9 cellular contexts compared by ENCODE assay signal in the genomic region with DNA sequence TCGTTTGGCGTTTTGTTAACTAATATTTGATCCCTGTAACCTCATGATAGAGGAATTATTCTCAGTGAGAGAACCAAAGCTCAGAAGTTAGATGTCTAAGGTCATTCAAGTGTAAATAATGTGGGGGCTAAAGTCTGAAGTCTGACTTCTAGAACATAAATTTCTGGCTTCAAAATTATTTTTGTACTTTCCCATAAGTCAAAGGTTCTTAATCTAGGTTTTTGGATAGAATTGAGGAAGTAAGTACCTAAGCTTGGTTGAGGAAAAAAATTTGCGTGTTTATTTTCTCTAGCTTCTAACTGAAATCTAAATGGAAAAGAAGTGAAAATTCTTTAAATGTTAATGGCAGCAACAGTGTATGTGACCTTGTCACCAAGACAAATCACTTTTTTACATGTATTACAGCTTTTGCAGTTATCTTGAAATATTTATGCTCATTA. TPM values are rescaled to one million over a fixed set of nuclear protein-coding genes. Genes with fewer than 3 reads are reported as not detected.
DNase-seq lines count a peak whose midpoint lies in the region; ATAC-seq and TF ChIP-seq lines count a peak whose summit lies in the region.
"Had no signal": no experiment of that assay in that cellular context is flagged by ENCODE, and none has a peak within 500 bp of the region (broad histone marks: within the 10 kb centered on the region; RNA-seq: fewer than 3 reads in every experiment).

No MANE protein-coding gene starts in this region.

- TF ChIP-seq CTCF in VCaP (conservative IDR thresholded peaks at IDR 0.05) (no peak), gastroesophageal sphincter (IDR thresholded peaks at IDR 0.05) (no peak)

- peak overlapping the region; percentile 99 for H3K4me3 Mint-ChIP-seq in T-helper 1 cell treated with Interleukin-12 subunit alpha and Interleukin-12 subunit beta and Interleukin-4 antibody, amounts not matched to agents 30 μg/mL and 1 μg/mL, for 36 hours
- peak overlapping the region; percentile 92 to 97 for H3K4me3 Mint-ChIP-seq in stimulated activated naive B cell treated with anti-CD40 and anti-IgM and Interleukin-4, amounts not matched to agents 10 μg/mL and 1 μg/mL and 100 μg/mL, for 72 hours

- H3K27ac ChIP-seq in VCaP (peak overlapping the region; percentile 95), gastroesophageal sphincter (peak overlapping the region; percentile 91 to 94 (median 94))
- H3K27ac ChIP-seq: neutrophil had no signal

- no peaks in the 10 kb centered on the region for H3K9me3 Mint-ChIP-seq in T-helper 1 cell treated with Interleukin-12 subunit alpha and Interleukin-12 subunit beta and Interleukin-4 antibody, amounts not matched to agents 30 μg/mL and 1 μg/mL, for 36 hours
- H3K9me3 Mint-ChIP-seq in stimulated activated naive B cell treated with anti-CD40 and anti-IgM and Interleukin-4, amounts not matched to agents 10 μg/mL and 1 μg/mL and 100 μg/mL, for 72 hours, result no peaks in the 10 kb centered on the region

- no peak overlapping the region for H3K27ac Mint-ChIP-seq in T-helper 1 cell treated with Interleukin-12 subunit alpha and Interleukin-12 subunit beta and Interleukin-4 antibody, amounts not matched to agents 30 μg/mL and 1 μg/mL, for 36 hours
- peak overlapping the region; percentile 60 for H3K27ac Mint-ChIP-seq in stimulated activated naive B cell treated with anti-CD40 and anti-IgM and Interleukin-4, amounts not matched to agents 10 μg/mL and 1 μg/mL and 100 μg/mL, for 72 hours

- no peaks in the 10 kb centered on the region for H3K27me3 Mint-ChIP-seq in T-helper 1 cell treated with Interleukin-12 subunit alpha and Interleukin-12 subunit beta and Interleukin-4 antibody, amounts not matched to agents 30 μg/mL and 1 μg/mL, for 36 hours (ENCODE audit: low read depth)
- peaks cover 0 to 8% of the 10 kb centered on the region in 2 donors for H3K27me3 Mint-ChIP-seq in stimulated activated naive B cell treated with anti-CD40 and anti-IgM and Interleukin-4, amounts not matched to agents 10 μg/mL and 1 μg/mL and 100 μg/mL, for 72 hours

- H3K4me1 ChIP-seq in gastroesophageal sphincter, result peaks cover 0 to 58% (median 0%) of the 10 kb centered on the region in 3 donors

- no peak for TF ChIP-seq POLR2A in gastroesophageal sphincter (IDR thresholded peaks at IDR 0.05)

- ATAC-seq in gastroesophageal sphincter (no peak), GM18502 (IDR thresholded peaks at IDR 0.05; ENCODE audit: poor library complexity, unreplicated experiment) (no peak), HG02610 (IDR thresholded peaks at IDR 0.05; ENCODE audit: unreplicated experiment) (no peak), HG03439 (IDR thresholded peaks at IDR 0.05; ENCODE audit: unreplicated experiment) (no peak)
- no peak for ATAC-seq in stimulated activated naive B cell treated with anti-CD40 and anti-IgM and Interleukin-4, amounts not matched to agents 10 μg/mL and 1 μg/mL and 100 μg/mL, for 72 hours (replicated peaks)

- peaks cover 5% of the 10 kb centered on the region for H3K36me3 Mint-ChIP-seq in T-helper 1 cell treated with Interleukin-12 subunit alpha and Interleukin-12 subunit beta and Interleukin-4 antibody, amounts not matched to agents 30 μg/mL and 1 μg/mL, for 36 hours (ENCODE audit: low read depth)
- H3K36me3 Mint-ChIP-seq in stimulated activated naive B cell treated with anti-CD40 and anti-IgM and Interleukin-4, amounts not matched to agents 10 μg/mL and 1 μg/mL and 100 μg/mL, for 72 hours, result peaks cover 13 to 33% of the 10 kb centered on the region in 2 donors

- H3K4me1 Mint-ChIP-seq in T-helper 1 cell treated with Interleukin-12 subunit alpha and Interleukin-12 subunit beta and Interleukin-4 antibody, amounts not matched to agents 30 μg/mL and 1 μg/mL, for 36 hours (ENCODE audit: low read depth), result peaks cover 24% of the 10 kb centered on the region
- H3K4me1 Mint-ChIP-seq in stimulated activated naive B cell treated with anti-CD40 and anti-IgM and Interleukin-4, amounts not matched to agents 10 μg/mL and 1 μg/mL and 100 μg/mL, for 72 hours, result peaks cover 10 to 28% of the 10 kb centered on the region in 2 donors

- no peaks in the 10 kb centered on the region for H3K9me3 ChIP-seq in gastroesophageal sphincter
- H3K9me3 ChIP-seq: neutrophil had no signal

- no peaks in the 10 kb centered on the region for H3K36me3 ChIP-seq in gastroesophageal sphincter
- H3K36me3 ChIP-seq: neutrophil had no signal

- H3K4me3 ChIP-seq in gastroesophageal sphincter, result peak overlapping the region; percentile 83 to 92

- no peak for TF ChIP-seq EP300 in gastroesophageal sphincter (IDR thresholded peaks at IDR 0.05)

- 12 to 19% methylated on average over 3 of the region's 3 CpGs for WGBS in gastroesophageal sphincter (ENCODE audit: low coverage in 1 of 2), 2 donors

- DNase-seq in T-helper 1 cell, result no peak
- no peak for DNase-seq in stimulated activated naive B cell treated with anti-CD40 and anti-IgM and Interleukin-4, amounts not matched to agents 10 μg/mL and 1 μg/mL and 100 μg/mL, for 72 hours

- no peaks in the 10 kb centered on the region for H3K27me3 ChIP-seq in gastroesophageal sphincter
- H3K27me3 ChIP-seq: neutrophil had no signal

RNA-seq across cellular contexts. Expression of gene LARP4, which starts 2.3 kb away (rescaled TPM):
- 10 to 100 TPM; 30.0 to 68.2 (median 56.8) TPM for total RNA-seq in gastroesophageal sphincter

RNA-seq across cellular contexts. Expression of gene FAM186A, which starts 6.6 kb away (rescaled TPM):
- not detected for total RNA-seq in gastroesophageal sphincter
